24 cellular contexts compared by ENCODE assay signal in genomic region chr20:24579475-24579874, GRCh38.
"Had no signal": no experiment of that assay in that cellular context is flagged by ENCODE, and none has a peak within 500 bp of the region (broad histone marks: within the 10 kb centered on the region; RNA-seq: fewer than 3 reads in every experiment).

No MANE protein-coding gene starts in this region.

- H3K4me3 ChIP-seq: K562, SJCRH30 had no signal

- ATAC-seq: K562, Panc1, PC-3, SK-N-SH treated with all-trans-retinoic acid at 6 μM for 48 hours had no signal

- H3K4me1 ChIP-seq: SJCRH30 had no signal

- H3K4me3 Mint-ChIP-seq: IgD-negative memory B cell had no signal

- H3K36me3 ChIP-seq: SJCRH30 had no signal

- H3K27ac Mint-ChIP-seq: IgD-negative memory B cell had no signal

- H3K9me3 Mint-ChIP-seq: IgD-negative memory B cell had no signal

- H3K36me3 Mint-ChIP-seq: IgD-negative memory B cell had no signal

- H3K9me3 ChIP-seq: SJCRH30 had no signal

- DNase-seq: Kasumi-1; MM.1S; NCI-H1092 treated with DMSO at 0.1 percent for 48 hours; NCI-H1436; NCI-H187; NCI-H2029; NCI-H2081 treated with DMSO at 0.1 percent for 48 hours; NCI-H2171; NCI-H226; NCI-H446; NCI-H510A; NCI-H524 treated with DMSO at 0.1 percent for 48 hours; NCI-H69; NCI-H774; NK-92 treated with Interleukin-12 subunit alpha and Interleukin-12 subunit beta, amount 100 ng/mL, for 24 hours; PC-3; SHP77 had no signal

- H3K27ac ChIP-seq: KMS-11, RWPE1, SJCRH30 had no signal

- H3K27me3 Mint-ChIP-seq: IgD-negative memory B cell had no signal

- H3K4me1 Mint-ChIP-seq: IgD-negative memory B cell had no signal
